1 cellular context compared by ENCODE assay signal in the genomic region with DNA sequence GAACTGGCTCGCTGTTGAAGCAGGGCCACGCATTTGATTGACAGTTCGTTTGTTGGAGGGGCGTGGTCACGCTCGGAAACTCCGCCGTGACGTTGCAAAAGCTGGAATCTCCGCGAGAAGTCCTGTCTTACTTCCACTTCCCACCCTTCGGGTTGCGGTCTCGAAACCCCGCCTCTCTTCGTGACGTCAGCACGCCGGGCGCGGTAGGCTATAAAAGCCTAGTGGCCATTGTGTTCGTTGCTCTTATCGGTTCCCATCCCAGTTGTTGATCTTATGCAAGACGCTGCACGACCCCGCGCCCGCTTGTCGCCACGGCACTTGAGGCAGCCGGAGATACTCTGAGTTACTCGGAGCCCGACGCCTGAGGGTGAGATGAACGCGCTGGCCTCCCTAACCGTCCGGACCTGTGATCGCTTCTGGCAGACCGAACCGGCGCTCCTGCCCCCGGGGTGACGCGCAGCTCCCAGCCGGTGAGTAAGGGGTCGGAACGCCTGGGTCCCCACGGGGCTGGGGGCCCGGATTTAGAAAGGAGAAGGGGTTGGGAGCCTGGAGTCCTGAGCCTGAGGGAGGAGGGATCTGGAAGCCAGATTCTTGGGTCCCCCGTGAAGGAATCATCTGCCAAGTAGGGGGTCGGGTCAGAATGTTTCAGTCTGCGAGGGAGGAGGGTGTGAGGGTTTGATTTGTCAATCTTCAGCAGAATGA.
TF ChIP-seq lines count a peak whose summit lies in the region.

A gene (plus strand): TSS at position 240 of the 702 bp plus-strand sequence. CDS start 813 bp downstream, outside the sequence.

TF ChIP-seq in H1, 55 proteins besides CTCF, POLR2A, EP300 and RAD21:
- TF ChIP-seq TBP (IDR thresholded peaks at IDR 0.05; ENCODE audit: low read depth, low read length) (peak; percentile 97), PHF8 (conservative IDR thresholded peaks at IDR 0.05; ENCODE audit: low read depth, low read length) (peak; percentile 98), CHD2 (IDR thresholded peaks at IDR 0.05; ENCODE audit: low read length) (peak; percentile 90), TAF7 (optimal IDR thresholded peaks at IDR 0.05; ENCODE audit: borderline replicate concordance, low read depth, low read length) (peak; percentile 91), CREB1 (IDR thresholded peaks at IDR 0.05) (peak; percentile 92), GTF2F1 (IDR thresholded peaks at IDR 0.05; ENCODE audit: borderline replicate concordance, low read depth, low read length) (peak; percentile 95), YY1 (IDR thresholded peaks at IDR 0.05; ENCODE audit: low read depth, low read length) (peak; percentile 85), SP2 (IDR thresholded peaks at IDR 0.05; ENCODE audit: low read length) (no peak), SAP30 (IDR thresholded peaks at IDR 0.05; ENCODE audit: insufficient read depth, insufficient replicate concordance, low read length) (peak; percentile 35), BACH1 (IDR thresholded peaks at IDR 0.05; ENCODE audit: low read length) (0 out of 2 replicates have a peak, but pooled peaks have one; percentile 27), RFX5 (IDR thresholded peaks at IDR 0.05; ENCODE audit: borderline replicate concordance, low read depth, low read length) (no peak), SP4 (IDR thresholded peaks at IDR 0.05; ENCODE audit: low read length) (no peak), KDM4A (IDR thresholded peaks at IDR 0.05; ENCODE audit: low read depth, low read length, severe bottlenecking) (peak; percentile 40), CEBPB (IDR thresholded peaks at IDR 0.05; ENCODE audit: low read depth, low read length) (peak; percentile 71), TCF12 (IDR thresholded peaks at IDR 0.05; ENCODE audit: low read depth, low read length) (0 out of 2 replicates have a peak, but pooled peaks have one; percentile 39), POLR2AphosphoS5 (IDR thresholded peaks at IDR 0.05; ENCODE audit: low read depth, low read length) (peak; percentile 99), SP1 (IDR thresholded peaks at IDR 0.05; ENCODE audit: low read depth, low read length) (peak; percentile 67; the same call in 1 of the 2 replicates), FOSL1 (IDR thresholded peaks at IDR 0.05; ENCODE audit: insufficient read depth, low read depth, low read length) (no peak), ASH2L (IDR thresholded peaks at IDR 0.05; ENCODE audit: low read length) (no peak), BRCA1 (IDR thresholded peaks at IDR 0.05; ENCODE audit: low read depth, low read length) (peak; percentile 76), TAF1 (IDR thresholded peaks at IDR 0.05; ENCODE audit: low read depth, low read length) (peak; percentile 95), SIRT6 (IDR thresholded peaks at IDR 0.05; ENCODE audit: low read length) (no peak), MAFK (IDR thresholded peaks at IDR 0.05; ENCODE audit: low read depth, low read length) (peak; percentile 51; the same call in 1 of the 2 replicates), JUND (IDR thresholded peaks at IDR 0.05; ENCODE audit: low read length) (0 out of 2 replicates have a peak, but pooled peaks have one; percentile 11), CBX8 (IDR thresholded peaks at IDR 0.05; ENCODE audit: borderline replicate concordance, low read depth, low read length) (no peak), CBX5 (IDR thresholded peaks at IDR 0.05; ENCODE audit: low read depth, low read length) (no peak), NRF1 (IDR thresholded peaks at IDR 0.05; ENCODE audit: low read depth, low read length) (no peak), KDM1A (IDR thresholded peaks at IDR 0.05; ENCODE audit: borderline replicate concordance, low read length) (no peak), TEAD4 (IDR thresholded peaks at IDR 0.05; ENCODE audit: low read depth, low read length) (0 out of 2 replicates have a peak, but pooled peaks have one; percentile 14)
- TF ChIP-seq, protein P1, sequence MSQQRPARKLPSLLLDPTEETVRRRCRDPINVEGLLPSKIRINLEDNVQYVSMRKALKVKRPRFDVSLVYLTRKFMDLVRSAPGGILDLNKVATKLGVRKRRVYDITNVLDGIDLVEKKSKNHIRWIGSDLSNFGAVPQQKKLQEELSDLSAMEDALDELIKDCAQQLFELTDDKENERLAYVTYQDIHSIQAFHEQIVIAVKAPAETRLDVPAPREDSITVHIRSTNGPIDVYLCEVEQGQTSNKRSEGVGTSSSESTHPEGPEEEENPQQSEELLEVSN (IDR thresholded peaks at IDR 0.05) = no peak
- TF ChIP-seq, protein P2, sequence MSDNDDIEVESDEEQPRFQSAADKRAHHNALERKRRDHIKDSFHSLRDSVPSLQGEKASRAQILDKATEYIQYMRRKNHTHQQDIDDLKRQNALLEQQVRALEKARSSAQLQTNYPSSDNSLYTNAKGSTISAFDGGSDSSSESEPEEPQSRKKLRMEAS (IDR thresholded peaks at IDR 0.05) = no peak
- TF ChIP-seq, protein P3, sequence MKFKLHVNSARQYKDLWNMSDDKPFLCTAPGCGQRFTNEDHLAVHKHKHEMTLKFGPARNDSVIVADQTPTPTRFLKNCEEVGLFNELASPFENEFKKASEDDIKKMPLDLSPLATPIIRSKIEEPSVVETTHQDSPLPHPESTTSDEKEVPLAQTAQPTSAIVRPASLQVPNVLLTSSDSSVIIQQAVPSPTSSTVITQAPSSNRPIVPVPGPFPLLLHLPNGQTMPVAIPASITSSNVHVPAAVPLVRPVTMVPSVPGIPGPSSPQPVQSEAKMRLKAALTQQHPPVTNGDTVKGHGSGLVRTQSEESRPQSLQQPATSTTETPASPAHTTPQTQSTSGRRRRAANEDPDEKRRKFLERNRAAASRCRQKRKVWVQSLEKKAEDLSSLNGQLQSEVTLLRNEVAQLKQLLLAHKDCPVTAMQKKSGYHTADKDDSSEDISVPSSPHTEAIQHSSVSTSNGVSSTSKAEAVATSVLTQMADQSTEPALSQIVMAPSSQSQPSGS (IDR thresholded peaks at IDR 0.05; ENCODE audit: low read length) = 0 out of 2 replicates have a peak, but pooled peaks have one; percentile 26
